ENCODE assay signal across 3 cellular contexts in genomic region chr20:50514750-50515149, GRCh38.
TF ChIP-seq lines count a peak whose summit lies in the region.

No MANE protein-coding gene starts in this region.

TF ChIP-seq in SK-N-SH, 30 proteins besides CTCF, POLR2A, EP300 and RAD21:
- TF ChIP-seq PBX3 (IDR thresholded peaks at IDR 0.05) (no peak), TCF12 (IDR thresholded peaks at IDR 0.05) (no peak), RXRA (IDR thresholded peaks at IDR 0.05; ENCODE audit: borderline replicate concordance, low read depth) (no peak), TEAD4 (IDR thresholded peaks at IDR 0.05; ENCODE audit: borderline replicate concordance, insufficient read depth) (no peak), NRF1 (IDR thresholded peaks at IDR 0.05; ENCODE audit: low read depth, low read length) (no peak), REST (IDR thresholded peaks at IDR 0.05; ENCODE audit: low read depth, low read length) (no peak), USF1 (IDR thresholded peaks at IDR 0.05; ENCODE audit: borderline replicate concordance, low read depth) (no peak)
TF ChIP-seq in SK-N-SH: peak in this region for 0.

TF ChIP-seq in SK-N-SH treated with all-trans-retinoic acid at 6 μM for 48 hours, 23 proteins besides CTCF, POLR2A, EP300 and RAD21:
- TF ChIP-seq CSDC2 (CRISPR knock-in tag; IDR thresholded peaks at IDR 0.05) (no peak), GLIS3 (CRISPR knock-in tag; IDR thresholded peaks at IDR 0.05) (no peak), ZNF8 (CRISPR knock-in tag; IDR thresholded peaks at IDR 0.05) (no peak), ESRRG (CRISPR knock-in tag; IDR thresholded peaks at IDR 0.05) (no peak), ZC3H10 (CRISPR knock-in tag; IDR thresholded peaks at IDR 0.05) (no peak), CSRNP3 (CRISPR knock-in tag; IDR thresholded peaks at IDR 0.05) (no peak), CREB5 (CRISPR knock-in tag; IDR thresholded peaks at IDR 0.05; ENCODE audit: low read depth) (no peak), OSR1 (CRISPR knock-in tag; IDR thresholded peaks at IDR 0.05) (no peak), ZFP30 (CRISPR knock-in tag; IDR thresholded peaks at IDR 0.05) (no peak), ZNF565 (CRISPR knock-in tag; conservative IDR thresholded peaks at IDR 0.05; ENCODE audit: low read depth) (no peak), ARNTL (CRISPR knock-in tag; IDR thresholded peaks at IDR 0.05; ENCODE audit: borderline replicate concordance, low read depth) (no peak), SNAI2 (CRISPR knock-in tag; IDR thresholded peaks at IDR 0.05) (no peak), ZFP3 (CRISPR knock-in tag; IDR thresholded peaks at IDR 0.05) (no peak), PATZ1 (CRISPR knock-in tag; IDR thresholded peaks at IDR 0.05; ENCODE audit: borderline replicate concordance) (no peak), PPARA (CRISPR knock-in tag; IDR thresholded peaks at IDR 0.05; ENCODE audit: borderline replicate concordance) (no peak), TOX (CRISPR knock-in tag; IDR thresholded peaks at IDR 0.05; ENCODE audit: borderline replicate concordance) (no peak)

TF ChIP-seq in K562, 482 proteins besides CTCF, POLR2A, EP300 and RAD21 (continued from another document):
- TF ChIP-seq NUFIP1 (IDR thresholded peaks at IDR 0.05; ENCODE audit: partially characterized antibody) (no peak), ZNF282 (CRISPR knock-in tag; IDR thresholded peaks at IDR 0.05) (no peak), ZBTB17 (CRISPR knock-in tag; IDR thresholded peaks at IDR 0.05) (no peak), ZNF766 (CRISPR knock-in tag; conservative IDR thresholded peaks at IDR 0.05) (no peak), BHLHE40 (IDR thresholded peaks at IDR 0.05; ENCODE audit: low read length) (no peak), ZSCAN29 (IDR thresholded peaks at IDR 0.05) (no peak), THRA (IDR thresholded peaks at IDR 0.05) (no peak), SAFB2 (IDR thresholded peaks at IDR 0.05; ENCODE audit: borderline replicate concordance, low read depth, low read length, severe bottlenecking) (no peak), BCLAF1 (IDR thresholded peaks at IDR 0.05; ENCODE audit: borderline replicate concordance in 1 of 2, control insufficient read depth in 1 of 2, low read depth in 2 of 2, low read length in 1 of 2) (no peak), ARID3B (CRISPR knock-in tag; IDR thresholded peaks at IDR 0.05; ENCODE audit: borderline replicate concordance) (no peak)
TF ChIP-seq in K562: peak in this region for 0.
